In the genomic region with DNA sequence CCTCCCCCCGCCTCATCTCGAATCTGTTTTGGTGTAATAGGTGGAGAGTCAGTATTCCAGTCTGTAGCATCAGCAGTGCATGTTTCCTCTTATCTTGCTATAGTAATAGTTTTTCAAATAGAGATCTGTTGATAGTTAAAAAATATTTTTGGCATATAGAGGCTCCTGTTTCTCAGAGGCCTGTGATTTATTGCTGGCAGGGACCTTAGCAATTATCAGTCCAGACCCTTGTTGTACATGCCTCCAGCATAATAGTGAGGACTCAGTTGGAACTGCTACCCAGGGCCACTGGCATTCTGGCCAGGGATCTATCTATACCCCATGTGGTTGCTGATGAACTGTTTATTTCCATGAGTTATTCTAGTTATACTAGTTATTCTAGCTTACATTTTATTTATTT, we compare ENCODE assay signal across 19 cellular contexts.
"Had no signal": no experiment of that assay in that cellular context is flagged by ENCODE, and none has a peak within 500 bp of the region (broad histone marks: within the 10 kb centered on the region; RNA-seq: fewer than 3 reads in every experiment).

No MANE protein-coding gene starts in this region.

- ATAC-seq: natural killer cell treated with Interleukin-12 subunit alpha and Interleukin-12 subunit beta and Interleukin-15 and Interleukin-18, amount 100 ng/mL, for 72 hours had no signal

- H3K4me3 ChIP-seq: cardiac muscle cell, esophagus squamous epithelium, lung, suprapubic skin, transverse colon had no signal

- DNase-seq: activated CD4-positive, alpha-beta T cell treated with anti-CD3 and anti-CD28 coated beads for 1 hour; activated CD8-positive, alpha-beta memory T cell treated with anti-CD3 and anti-CD28 coated beads for 24 hours; activated CD8-positive, alpha-beta memory T cell treated with anti-CD3 and anti-CD28 coated beads, Interleukin-2, amount 50 U/mL, for 48 hours; activated effector memory CD4-positive, alpha-beta T cell treated with Interleukin-2 at 50 U/mL for 16 hours; activated naive CD4-positive, alpha-beta T cell treated with anti-CD3 and anti-CD28 coated beads, Interleukin-2, amount 50 U/mL, for 16 hours; activated T-cell treated with anti-CD3 and anti-CD28 coated beads, Interleukin-2, amount 50 U/mL, for 48 hours; amniotic stem cell; dermis blood vessel endothelial cell; effector memory CD4-positive, alpha-beta T cell; esophagus squamous epithelium; stimulated activated CD4-positive, alpha-beta T cell treated with anti-CD3 and anti-CD28 coated beads, Interleukin-2, amount 100 ng/mL, for 24 hours; T-helper 2 cell; transverse colon; WERI-Rb-1 had no signal

- H3K27ac ChIP-seq: cardiac muscle cell, esophagus squamous epithelium, neutrophil, suprapubic skin, transverse colon, WERI-Rb-1 had no signal

- H3K27me3 ChIP-seq: cardiac muscle cell, esophagus squamous epithelium, neutrophil, suprapubic skin, transverse colon had no signal

- H3K9me3 ChIP-seq: esophagus squamous epithelium, neutrophil, suprapubic skin, transverse colon had no signal
